1 cellular context compared by ENCODE assay signal in the genomic region with DNA sequence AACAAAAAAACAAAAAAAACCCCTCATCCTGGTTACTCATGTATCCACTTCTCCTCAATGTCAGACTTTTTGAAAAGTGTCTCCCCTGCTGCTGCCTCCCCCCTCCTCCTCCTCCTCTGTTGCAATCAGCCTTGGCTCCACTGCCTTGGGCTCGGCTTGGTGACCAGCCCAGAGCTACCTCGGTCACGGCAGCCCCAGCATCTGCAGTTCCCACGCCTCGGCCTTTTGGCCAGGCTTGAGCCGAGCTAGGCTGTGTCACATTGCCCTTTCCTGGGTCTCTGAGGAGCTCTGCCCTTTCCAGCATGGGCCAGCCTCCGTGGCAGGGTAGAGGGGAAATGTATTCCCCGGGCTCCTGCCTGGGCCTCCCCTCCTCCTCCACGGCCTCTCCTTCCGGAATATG.
TF ChIP-seq lines count a peak whose summit lies in the region.

No MANE protein-coding gene starts in this region.

TF ChIP-seq in IMR-90, 13 proteins besides CTCF, POLR2A, EP300 and RAD21:
- TF ChIP-seq CEBPB (IDR thresholded peaks at IDR 0.05; ENCODE audit: low read depth, low read length) (peak; percentile 82), MAZ (IDR thresholded peaks at IDR 0.05; ENCODE audit: borderline replicate concordance, low read depth, low read length) (peak; percentile 25; the same call in 1 of the 2 replicates), MAFK (IDR thresholded peaks at IDR 0.05; ENCODE audit: low read depth, low read length) (no peak)
